13 cellular contexts compared by ENCODE assay signal in the genomic region with DNA sequence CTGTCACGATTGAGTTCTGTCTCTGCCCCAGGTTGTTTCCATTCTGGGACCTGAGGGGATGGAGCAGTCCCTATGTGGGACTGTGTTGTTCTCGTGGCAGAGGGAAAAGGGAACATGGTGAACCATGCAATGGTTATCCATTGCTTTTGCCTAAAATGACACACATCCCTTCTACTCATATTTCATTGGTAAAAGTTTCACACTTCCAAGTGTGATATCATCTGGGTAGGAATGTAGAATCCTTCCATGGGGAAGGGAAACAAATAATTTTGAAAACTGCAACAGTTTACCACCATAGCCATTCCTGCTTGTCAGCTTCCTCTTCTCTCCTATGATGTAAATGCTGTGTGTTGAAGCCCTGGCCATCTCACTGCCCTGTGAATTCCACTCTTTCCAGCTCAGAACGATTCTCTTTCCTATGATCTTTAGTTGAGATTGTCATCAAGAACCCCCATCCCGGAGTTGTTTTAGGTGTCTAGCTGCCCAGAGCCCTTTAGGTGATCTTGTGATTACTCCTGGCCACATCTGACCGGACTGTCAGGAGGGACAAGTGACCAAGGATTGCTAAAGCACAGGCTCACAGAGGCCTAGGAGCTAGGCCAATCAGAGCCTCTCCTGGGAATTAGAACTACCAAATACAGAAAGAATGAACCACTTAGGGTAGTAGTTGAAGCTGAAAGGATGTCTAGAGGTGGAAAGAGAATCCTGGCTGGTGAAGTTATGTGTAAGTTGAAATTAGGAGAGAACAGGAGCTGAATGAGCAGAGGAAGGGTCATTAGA.
DNase-seq lines count a peak whose midpoint lies in the region; ATAC-seq and TF ChIP-seq lines count a peak whose summit lies in the region.
"Had no signal": no experiment of that assay in that cellular context is flagged by ENCODE, and none has a peak within 500 bp of the region (broad histone marks: within the 10 kb centered on the region; RNA-seq: fewer than 3 reads in every experiment).

No MANE protein-coding gene starts in this region.

- no peak for TF ChIP-seq EP300 in stomach (IDR thresholded peaks at IDR 0.05)

- no peaks in the 10 kb centered on the region for H3K36me3 ChIP-seq in Karpas-422 (ENCODE audit: insufficient read depth, low read length)
- H3K36me3 ChIP-seq in stomach = no peaks in the 10 kb centered on the region

- 84 to 93% (median 87%) methylated on average over 5 of the region's 5 CpGs for WGBS in stomach, 5 donors

- peaks cover 39% of the 10 kb centered on the region for H3K4me1 Mint-ChIP-seq in activated T-cell treated with anti-CD3 and anti-CD28 coated beads, Interleukin-2, amount 50 U/mL, for 72 hours (ENCODE audit: low read depth)

- H3K79me2 ChIP-seq in Karpas-422 (ENCODE audit: low read length) = no peaks in the 10 kb centered on the region

- no peaks in the 10 kb centered on the region for H3K27me3 Mint-ChIP-seq in activated T-cell treated with anti-CD3 and anti-CD28 coated beads, Interleukin-2, amount 50 U/mL, for 72 hours (ENCODE audit: low read depth)
- H3K27me3 Mint-ChIP-seq: activated CD4-positive, alpha-beta memory T cell treated with anti-CD3 and anti-CD28 coated beads for 36 hours; naive B cell had no signal

- H3K4me3 ChIP-seq in fibroblast of the aortic adventitia (ENCODE audit: low read depth, low read length) = no peak overlapping the region
- no peak overlapping the region for H3K4me3 ChIP-seq in Karpas-422 (ENCODE audit: low read length)
- H3K4me3 ChIP-seq in stomach = no peak overlapping the region

- no peak overlapping the region for H3K4me3 Mint-ChIP-seq in activated T-cell treated with anti-CD3 and anti-CD28 coated beads, Interleukin-2, amount 50 U/mL, for 72 hours
- H3K4me3 Mint-ChIP-seq: activated CD4-positive, alpha-beta memory T cell treated with anti-CD3 and anti-CD28 coated beads for 36 hours had no signal

- no peak overlapping the region for H2AFZ ChIP-seq in Karpas-422 (ENCODE audit: low read length)

- no peak for TF ChIP-seq POLR2A in stomach (IDR thresholded peaks at IDR 0.05)

- no peak for DNase-seq in activated T-cell treated with anti-CD3 and anti-CD28 coated beads, Interleukin-2, amount 50 U/mL, for 72 hours
- no peak for DNase-seq in activated T-cell treated with anti-CD3 and anti-CD28 coated beads, Interleukin-2, amount 50 U/mL, for 1 hour
- DNase-seq in fibroblast of the aortic adventitia (ENCODE audit: low read depth) = peak; percentile 46
- DNase-seq in stromal cell of bone marrow (ENCODE audit: low read depth) = peak; percentile 40
- no peak for DNase-seq in amygdala (lab: John Stamatoyannopoulos, UW)
- no peak for DNase-seq in Karpas-422
- no peak for DNase-seq in stomach
- DNase-seq: activated CD4-positive, alpha-beta memory T cell treated with anti-CD3 and anti-CD28 coated beads for 36 hours; naive B cell; NCI-H1105 treated with DMSO at 0.1 percent for 48 hours; NCI-H446; T-helper 9 cell had no signal

- peak overlapping the region; percentile 2 for H3K27ac Mint-ChIP-seq in activated T-cell treated with anti-CD3 and anti-CD28 coated beads, Interleukin-2, amount 50 U/mL, for 72 hours

- no peaks in the 10 kb centered on the region for H3K27me3 ChIP-seq in Karpas-422 (ENCODE audit: low read length)
- H3K27me3 ChIP-seq in stomach = no peaks in the 10 kb centered on the region

- no peaks in the 10 kb centered on the region for H3K9me2 ChIP-seq in Karpas-422 (replicated peaks; ENCODE audit: insufficient read depth, low read length)

- peaks cover 2 to 7% of the 10 kb centered on the region in 2 donors for H3K9me3 Mint-ChIP-seq in activated T-cell treated with anti-CD3 and anti-CD28 coated beads, Interleukin-2, amount 50 U/mL, for 72 hours
- H3K9me3 Mint-ChIP-seq: activated CD4-positive, alpha-beta memory T cell treated with anti-CD3 and anti-CD28 coated beads for 36 hours had no signal

- peaks cover 26 to 38% of the 10 kb centered on the region in 2 donors for H3K36me3 Mint-ChIP-seq in activated T-cell treated with anti-CD3 and anti-CD28 coated beads, Interleukin-2, amount 50 U/mL, for 72 hours (ENCODE audit: insufficient read depth in 2 of 2)

- H3K27ac ChIP-seq in Karpas-422 (ENCODE audit: low read length) (no peak overlapping the region), stomach (no peak overlapping the region)

- H3K4me2 ChIP-seq in Karpas-422 (ENCODE audit: low read depth, low read length, poor library complexity, severe bottlenecking) = no peak overlapping the region

- TF ChIP-seq CTCF in fibroblast of the aortic adventitia (IDR thresholded peaks at IDR 0.05; ENCODE audit: insufficient read depth, low read length) = no peak
- TF ChIP-seq CTCF in stomach (IDR thresholded peaks at IDR 0.05) = no peak

- H3K9ac ChIP-seq in Karpas-422 (ENCODE audit: low read length) = no peak overlapping the region

- ATAC-seq in activated T-cell treated with anti-CD3 and anti-CD28 coated beads, Interleukin-2, amount 50 U/mL, for 72 hours (replicated peaks in 1 of 2) = no peak
- ATAC-seq in SK-N-SH treated with all-trans-retinoic acid at 6 μM for 48 hours = peak; percentile 40; the same call in 2 of the 3 replicates

- no peaks in the 10 kb centered on the region for H3K4me1 ChIP-seq in Karpas-422 (ENCODE audit: low read length)
- H3K4me1 ChIP-seq in stomach = peaks cover 0 to 6% (median 3%) of the 10 kb centered on the region in 4 donors

- no peaks in the 10 kb centered on the region for H4K20me1 ChIP-seq in Karpas-422 (ENCODE audit: insufficient read depth, low read depth, low read length)

- H3K9me3 ChIP-seq in Karpas-422 (ENCODE audit: low read length) (no peaks in the 10 kb centered on the region), stomach (no peaks in the 10 kb centered on the region)

- intact Hi-C loops in stomach (cut with DNase I; ENCODE audit: low total_unique reads) = no loop called here

TF ChIP-seq in SK-N-SH treated with all-trans-retinoic acid at 6 μM for 48 hours, 23 proteins besides CTCF, POLR2A, EP300 and RAD21:
- TF ChIP-seq ZFP3 (CRISPR knock-in tag; IDR thresholded peaks at IDR 0.05) (no peak), PPARA (CRISPR knock-in tag; IDR thresholded peaks at IDR 0.05; ENCODE audit: borderline replicate concordance) (no peak), SNAI2 (CRISPR knock-in tag; IDR thresholded peaks at IDR 0.05) (no peak), ZFP30 (CRISPR knock-in tag; IDR thresholded peaks at IDR 0.05) (no peak), CSRNP3 (CRISPR knock-in tag; IDR thresholded peaks at IDR 0.05) (no peak), CSDC2 (CRISPR knock-in tag; IDR thresholded peaks at IDR 0.05) (no peak), GLIS3 (CRISPR knock-in tag; IDR thresholded peaks at IDR 0.05) (no peak), TCF4 (CRISPR knock-in tag; IDR thresholded peaks at IDR 0.05; ENCODE audit: borderline replicate concordance) (no peak)
- TF ChIP-seq, protein P1, sequence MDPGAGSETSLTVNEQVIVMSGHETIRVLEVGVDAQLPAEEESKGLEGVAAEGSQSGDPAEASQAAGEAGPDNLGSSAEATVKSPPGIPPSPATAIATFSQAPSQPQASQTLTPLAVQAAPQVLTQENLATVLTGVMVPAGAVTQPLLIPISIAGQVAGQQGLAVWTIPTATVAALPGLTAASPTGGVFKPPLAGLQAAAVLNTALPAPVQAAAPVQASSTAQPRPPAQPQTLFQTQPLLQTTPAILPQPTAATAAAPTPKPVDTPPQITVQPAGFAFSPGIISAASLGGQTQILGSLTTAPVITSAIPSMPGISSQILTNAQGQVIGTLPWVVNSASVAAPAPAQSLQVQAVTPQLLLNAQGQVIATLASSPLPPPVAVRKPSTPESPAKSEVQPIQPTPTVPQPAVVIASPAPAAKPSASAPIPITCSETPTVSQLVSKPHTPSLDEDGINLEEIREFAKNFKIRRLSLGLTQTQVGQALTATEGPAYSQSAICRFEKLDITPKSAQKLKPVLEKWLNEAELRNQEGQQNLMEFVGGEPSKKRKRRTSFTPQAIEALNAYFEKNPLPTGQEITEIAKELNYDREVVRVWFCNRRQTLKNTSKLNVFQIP (CRISPR knock-in tag; IDR thresholded peaks at IDR 0.05; ENCODE audit: borderline replicate concordance, low read depth) = no peak

Comparison
In these comparisons a context has a peak if more than half of its experiments do, and no peak if none do; other contexts are left out.
1. DNase-seq: peak in fibroblast of the aortic adventitia (single experiment) and stromal cell of bone marrow (single experiment); none in activated T-cell treated with anti-CD3 and anti-CD28 coated beads, Interleukin-2, amount 50 U/mL, for 72 hours (0 of 2), activated T-cell treated with anti-CD3 and anti-CD28 coated beads, Interleukin-2, amount 50 U/mL, for 1 hour (single experiment), amygdala (0 of 56), Karpas-422 (single experiment) and stomach (single experiment).